In genomic region chr2:96146881-96147592, GRCh38 we compare ENCODE assay signal across 9 cellular contexts. TPM values are rescaled to one million over a fixed set of nuclear protein-coding genes. Genes with fewer than 3 reads are reported as not detected.
DNase-seq lines count a peak whose midpoint lies in the region; FAIRE-seq and TF ChIP-seq lines count a peak whose summit lies in the region.
"Had no signal": no experiment of that assay in that cellular context is flagged by ENCODE, and none has a peak within 500 bp of the region (broad histone marks: within the 10 kb centered on the region; RNA-seq: fewer than 3 reads in every experiment).

No MANE protein-coding gene starts in this region.

- peak overlapping the region; percentile 4 for H4K91ac ChIP-seq in H1 (replicated peaks; ENCODE audit: insufficient read length, low read length)

- no peaks in the 10 kb centered on the region for H4K20me1 ChIP-seq in H1 (replicated peaks in 1 of 2; ENCODE audit: control insufficient read depth in 1 of 2, insufficient read depth in 2 of 2, low read length in 2 of 2)

- H2BK5ac ChIP-seq in H1 (ENCODE audit: low read depth, low read length): no peak overlapping the region; the same call in 1 of the 2 replicates

- H2AFZ ChIP-seq in H1 (ENCODE audit: low read length): no peak overlapping the region

- H4K5ac ChIP-seq in H1 (ENCODE audit: insufficient read length, low read depth, low read length): no peak overlapping the region

- H3K9me3 ChIP-seq in H1 (ENCODE audit: insufficient read depth in 2 of 2, low read depth in 1 of 2, low read length in 1 of 2): no peaks in the 10 kb centered on the region

- DNase-seq in NCI-H1694 treated with DMSO at 0.1 percent for 48 hours (lab: John Stamatoyannopoulos, UW): peak; percentile 19
- DNase-seq in NCI-H1694 (lab: John Stamatoyannopoulos, UW): no peak
- peak; percentile 42 for DNase-seq in RPMI7951 (ENCODE audit: low read depth)
- no peak for DNase-seq in H1 (ENCODE audit: low read depth in 1 of 2, low spot score in 2 of 2)
- DNase-seq in stimulated activated CD8-positive, alpha-beta memory T cell treated with anti-CD3 and anti-CD28 coated beads, Interleukin-4, amount 100 ng/mL, for 48 hours: peak; percentile 59
- DNase-seq in retina: no peak
- DNase-seq in NCI-H2227 (lab: John Stamatoyannopoulos, UW; ENCODE audit: unreplicated experiment): no peak
- no peak for DNase-seq in SIG-M5 treated with dmso at 0.1 percent for 504 hours (lab: John Stamatoyannopoulos, UW; ENCODE audit: unreplicated experiment)

- no peak overlapping the region for H3K4ac ChIP-seq in H1 (replicated peaks; ENCODE audit: insufficient read length, low read depth, low read length)

- TF ChIP-seq EP300 in H1 (IDR thresholded peaks at IDR 0.05; ENCODE audit: borderline replicate concordance in 1 of 2, low read depth in 2 of 2, low read length in 2 of 2): no peak

- H2BK15ac ChIP-seq in H1 (ENCODE audit: low read length): peak overlapping the region; percentile 88

- no peak overlapping the region for H3K18ac ChIP-seq in H1 (ENCODE audit: extremely low read depth, low read length)

- peak overlapping the region; percentile 92; the same call in 1 of the 2 replicates for H2BK12ac ChIP-seq in H1 (ENCODE audit: low read depth, low read length)

- peaks cover 4 to 30% (median 20%) of the 10 kb centered on the region in 4 experiments; a peak in 6 of 7 replicates for H3K27me3 ChIP-seq in H1 (replicated peaks in 1 of 4; ENCODE audit: control insufficient read depth in 3 of 4, extremely low read depth in 1 of 4, insufficient read depth in 3 of 4, low read length in 3 of 4)

- H3K9ac ChIP-seq in H1 (replicated peaks in 1 of 4; ENCODE audit: extremely low read depth in 1 of 4, low read depth in 3 of 4, low read length in 3 of 4): no peak overlapping the region

- H3K14ac ChIP-seq in H1 (ENCODE audit: insufficient read length): no peak overlapping the region

- no peak for FAIRE-seq in H1 (lab: Jason Lieb, UNC)
- FAIRE-seq: A204.1 had no signal

- POLR2A ChIA-PET in H1 (lab: Charles Lee; ENCODE audit: partially characterized antibody): interaction anchor here (1.9 to 2.1 kb wide), 3 partner anchors 8 to 61 kb away, joined by 6 read pairs; partner anchors contain the start of genes ASTL and STARD7

- no peak overlapping the region for H2BK120ac ChIP-seq in H1 (replicated peaks; ENCODE audit: low read depth, low read length)

- no peak overlapping the region for H3K4me2 ChIP-seq in H1 (ENCODE audit: insufficient read depth in 1 of 2, low read depth in 2 of 2, low read length in 2 of 2)

- no peak for TF ChIP-seq CTCF in H1 (IDR thresholded peaks at IDR 0.05; ENCODE audit: control extremely low read depth in 1 of 3, insufficient read depth in 1 of 3, low read depth in 1 of 3, low read length in 3 of 3)

- H3K4me3 ChIP-seq in H1 (ENCODE audit: extremely low read depth in 1 of 4, insufficient read depth in 2 of 4, low read depth in 3 of 4, low read length in 4 of 4): no peak overlapping the region

- CTCF ChIA-PET in H1 (lab: Charles Lee; ENCODE audit: partially characterized antibody): interaction anchor here (0.7 to 13.4 kb wide), 7 partner anchors 7 to 124 kb away, joined by 3 to 155 read pairs (median 5); partner anchors contain the start of gene ASTL

- whole genome bisulfite sequencing in H1 (ENCODE audit: extremely low coverage in 1 of 2, insufficient coverage in 1 of 2, insufficient read length in 1 of 2, insufficient replicate concordance in 2 of 2, low coverage in 1 of 2, low lambda C conversion rate in 2 of 2, missing lambda C conversion rate in 1 of 2), 2 experiments: 85% methylated on average over 9 of the region's 9 CpGs; no CpG with 5 or more reads in 1 of the 2 experiments

- H3K79me2 ChIP-seq in H1 (ENCODE audit: control insufficient read depth in 1 of 2, insufficient read depth in 2 of 2, low read length in 2 of 2): no peaks in the 10 kb centered on the region

- H3K56ac ChIP-seq in H1 (replicated peaks; ENCODE audit: insufficient read length, low read depth, low read length): no peak overlapping the region

- H4K8ac ChIP-seq in H1 (ENCODE audit: extremely low read depth, insufficient read depth, low read length): no peak overlapping the region

- no peak overlapping the region for H3K27ac ChIP-seq in H1 (ENCODE audit: low read depth, low read length)

- no peak overlapping the region for H3K23ac ChIP-seq in H1 (ENCODE audit: insufficient read length)

- peak overlapping the region; percentile 72 for H2BK20ac ChIP-seq in H1 (ENCODE audit: low read length)

- no peak for TF ChIP-seq RAD21 in H1 (IDR thresholded peaks at IDR 0.05 in 1 of 2, conservative IDR thresholded peaks at IDR 0.05 in 1 of 2; ENCODE audit: low read depth in 2 of 2, low read length in 2 of 2)

- H3K79me1 ChIP-seq in H1 (ENCODE audit: low read depth, low read length): no peaks in the 10 kb centered on the region

- TF ChIP-seq POLR2A in H1 (IDR thresholded peaks at IDR 0.05; ENCODE audit: control extremely low read depth in 1 of 2, low read depth in 2 of 2, low read length in 2 of 2): no peak

- H3K36me3 ChIP-seq in H1 (ENCODE audit: control insufficient read depth in 2 of 4, insufficient read depth in 4 of 4, low read length in 3 of 4): no peaks in the 10 kb centered on the region

- peak overlapping the region; percentile 82 for H2AK5ac ChIP-seq in H1 (ENCODE audit: low read depth, low read length)

- peaks cover 0 to 43% (median 32%) of the 10 kb centered on the region in 4 experiments; a peak in 6 of 7 replicates for H3K4me1 ChIP-seq in H1 (replicated peaks in 1 of 4; ENCODE audit: control insufficient read depth in 3 of 4, insufficient read depth in 4 of 4, low read length in 3 of 4)

- H3K23me2 ChIP-seq in H1 (ENCODE audit: low read depth, low read length): peaks cover 7% of the 10 kb centered on the region

TF ChIP-seq in H1, 55 proteins besides CTCF, POLR2A, EP300 and RAD21:
- TF ChIP-seq MAFK (IDR thresholded peaks at IDR 0.05; ENCODE audit: low read depth, low read length) (no peak), USF2 (IDR thresholded peaks at IDR 0.05; ENCODE audit: low read length) (no peak), BCL11A (IDR thresholded peaks at IDR 0.05; ENCODE audit: low read depth in 2 of 2, low read length in 2 of 2) (no peak), RNF2 (IDR thresholded peaks at IDR 0.05; ENCODE audit: borderline replicate concordance, low read depth, low read length, missing control alignments, poor library complexity, severe bottlenecking) (no peak), GABPA (IDR thresholded peaks at IDR 0.05; ENCODE audit: borderline replicate concordance, insufficient read depth, low read length) (no peak), CBX5 (IDR thresholded peaks at IDR 0.05; ENCODE audit: low read depth, low read length) (no peak), FOSL1 (IDR thresholded peaks at IDR 0.05; ENCODE audit: insufficient read depth, low read depth, low read length) (no peak)

RNA-seq across cellular contexts. Expression of gene DUSP2, which starts 1.8 kb away (rescaled TPM):
- 0.49 and 0.84 TPM in 2 replicates for total RNA-seq in RPMI7951 (2014; rRNA removed; shearing (Covaris generic))
- total RNA-seq in H1 (2021; fragmentation: NEBNext Ultra II Directional; extraction: Animal tissue kit (Norgen Biotek cat#: 25700)): 8.7 and 10.1 TPM in 2 replicates
- 10.4 and 11.7 TPM in 2 replicates for polyA plus RNA-seq in H1 (2011; rRNA removed)
- 8.4 TPM for polyA plus RNA-seq in H1 (2011; cell fraction: cytosol; rRNA removed)
- 21.7 TPM for polyA plus RNA-seq in H1 (2011; cell fraction: nucleus; rRNA removed)
- 5.9 to 8.2 TPM (median 7.6 TPM) in 4 replicates for polyA plus RNA-seq in H1 (2012, experiment 1 of 2)
- polyA plus RNA-seq in H1 (2012, experiment 2 of 2): 9.0 TPM
- polyA plus RNA-seq in H1 (2013, experiment 1 of 2): 3.6 TPM
- 3.2 TPM for polyA plus RNA-seq in H1 (2013, experiment 2 of 2)
- polyA minus RNA-seq in H1 (2011; rRNA and poly(A)+ RNA removed): 5.5 and 5.9 TPM in 2 replicates
- polyA minus RNA-seq in H1 (2011; cell fraction: cytosol; rRNA and poly(A)+ RNA removed): 5.7 TPM
- 26.8 TPM for polyA minus RNA-seq in H1 (2011; cell fraction: nucleus; rRNA and poly(A)+ RNA removed)

RNA-seq across cellular contexts. Expression of gene ASTL, which starts 8.7 kb away (rescaled TPM):
- total RNA-seq in RPMI7951 (2014; rRNA removed; shearing (Covaris generic)): not detected in 2 replicates
- 0.60 and 0.75 TPM in 2 replicates for total RNA-seq in H1 (2021; fragmentation: NEBNext Ultra II Directional; extraction: Animal tissue kit (Norgen Biotek cat#: 25700))
- 1.4 and 2.2 TPM in 2 replicates for polyA plus RNA-seq in H1 (2011; rRNA removed)
- polyA plus RNA-seq in H1 (2011; cell fraction: cytosol; rRNA removed): 1.4 TPM
- polyA plus RNA-seq in H1 (2011; cell fraction: nucleus; rRNA removed): 2.5 TPM
- 0.28 to 1.2 TPM (median 0.73 TPM) in 4 replicates for polyA plus RNA-seq in H1 (2012, experiment 1 of 2)
- 0.54 TPM for polyA plus RNA-seq in H1 (2012, experiment 2 of 2)
- polyA plus RNA-seq in H1 (2013, experiment 1 of 2): 0.67 TPM
- 0.46 TPM for polyA plus RNA-seq in H1 (2013, experiment 2 of 2)
- 1.2 and 1.6 TPM in 2 replicates for polyA minus RNA-seq in H1 (2011; rRNA and poly(A)+ RNA removed)
- polyA minus RNA-seq in H1 (2011; cell fraction: cytosol; rRNA and poly(A)+ RNA removed): 1.8 TPM
- 1.8 TPM for polyA minus RNA-seq in H1 (2011; cell fraction: nucleus; rRNA and poly(A)+ RNA removed)

RNA-seq across cellular contexts. Expression of gene ADRA2B, which starts 30.7 kb away (rescaled TPM):
- total RNA-seq in RPMI7951 (2014; rRNA removed; shearing (Covaris generic)): not detected in 2 replicates
- total RNA-seq in H1 (2021; fragmentation: NEBNext Ultra II Directional; extraction: Animal tissue kit (Norgen Biotek cat#: 25700)): 6.5 and 6.6 TPM in 2 replicates
- 5.8 and 8.3 TPM in 2 replicates for polyA plus RNA-seq in H1 (2011; rRNA removed)
- polyA plus RNA-seq in H1 (2011; cell fraction: cytosol; rRNA removed): 6.6 TPM
- 14.4 TPM for polyA plus RNA-seq in H1 (2011; cell fraction: nucleus; rRNA removed)
- polyA plus RNA-seq in H1 (2012, experiment 1 of 2): 3.3 to 6.4 TPM (median 5.3 TPM) in 4 replicates
- 4.8 TPM for polyA plus RNA-seq in H1 (2012, experiment 2 of 2)
- 3.7 TPM for polyA plus RNA-seq in H1 (2013, experiment 1 of 2)
- polyA plus RNA-seq in H1 (2013, experiment 2 of 2): 4.0 TPM
- polyA minus RNA-seq in H1 (2011; rRNA and poly(A)+ RNA removed): 4.4 and 4.9 TPM in 2 replicates
- polyA minus RNA-seq in H1 (2011; cell fraction: cytosol; rRNA and poly(A)+ RNA removed): 6.7 TPM
- polyA minus RNA-seq in H1 (2011; cell fraction: nucleus; rRNA and poly(A)+ RNA removed): 6.8 TPM

Comparison
In these comparisons a context has a peak if more than half of its experiments do, and no peak if none do; other contexts are left out.
1. DNase-seq: peak in NCI-H1694 treated with DMSO at 0.1 percent for 48 hours (single experiment), RPMI7951 (single experiment) and stimulated activated CD8-positive, alpha-beta memory T cell treated with anti-CD3 and anti-CD28 coated beads, Interleukin-4, amount 100 ng/mL, for 48 hours (single experiment); none in NCI-H1694 (single experiment), H1 (0 of 2), retina (single experiment), NCI-H2227 (single experiment) and SIG-M5 treated with dmso at 0.1 percent for 504 hours (single experiment).